In genomic region chr2:102025016-102025491, GRCh38 we compare ENCODE assay signal across 12 cellular contexts. TPM values are rescaled to one million over a fixed set of nuclear protein-coding genes. Genes with fewer than 3 reads are reported as not detected.
DNase-seq lines count a peak whose midpoint lies in the region; ATAC-seq, FAIRE-seq and TF ChIP-seq lines count a peak whose summit lies in the region.
"Had no signal": no experiment of that assay in that cellular context is flagged by ENCODE, and none has a peak within 500 bp of the region (broad histone marks: within the 10 kb centered on the region; RNA-seq: fewer than 3 reads in every experiment).

No MANE protein-coding gene starts in this region.

- H3K27ac Mint-ChIP-seq in T-helper 17 cell: peak overlapping the region; percentile 4

- H3K4me3 ChIP-seq in parathyroid adenoma (ENCODE audit: low read depth, low read length) (no peak overlapping the region), BE2C (ENCODE audit: low read depth, low read length) (no peak overlapping the region)

- peaks cover 24% of the 10 kb centered on the region for H3K4me1 Mint-ChIP-seq in T-helper 17 cell

- ATAC-seq in GM18861 (IDR thresholded peaks at IDR 0.05; ENCODE audit: unreplicated experiment) (peak; percentile 81), HG02642 (IDR thresholded peaks at IDR 0.05; ENCODE audit: poor library complexity, unreplicated experiment) (peak; percentile 62), T-helper 17 cell (no peak)

- peak overlapping the region; percentile 85 for H3K27ac ChIP-seq in parathyroid adenoma

- H3K9me3 ChIP-seq in T-helper 17 cell (ENCODE audit: control insufficient read depth, low read length, poor library complexity, severe bottlenecking): no peaks in the 10 kb centered on the region
- no peaks in the 10 kb centered on the region for H3K9me3 ChIP-seq in parathyroid adenoma (ENCODE audit: control insufficient read depth, low read length)
- H3K9me3 ChIP-seq in BE2C: no peaks in the 10 kb centered on the region

- H3K27me3 Mint-ChIP-seq in T-helper 17 cell: peaks cover 4% of the 10 kb centered on the region

- peaks cover 53% of the 10 kb centered on the region for H3K4me1 ChIP-seq in parathyroid adenoma
- no peaks in the 10 kb centered on the region for H3K4me1 ChIP-seq in BE2C

- no peaks in the 10 kb centered on the region for H3K36me3 ChIP-seq in parathyroid adenoma (ENCODE audit: control insufficient read depth, insufficient read depth, low read length)
- no peaks in the 10 kb centered on the region for H3K36me3 ChIP-seq in BE2C

- no peaks in the 10 kb centered on the region for H3K79me2 ChIP-seq in parathyroid adenoma

- H3K9ac ChIP-seq in parathyroid adenoma: no peak overlapping the region

- DNase-seq in T-helper 17 cell: no peak
- DNase-seq in stimulated activated CD4-positive, alpha-beta T cell treated with anti-CD3 and anti-CD28 coated beads, Interleukin-2, amount 100 ng/mL, for 48 hours: no peak
- DNase-seq in GM12892 (ENCODE audit: insufficient read length): no peak
- no peak for DNase-seq in BE2C
- DNase-seq in UCSD-AML1 (lab: John Stamatoyannopoulos, UW; ENCODE audit: unreplicated experiment): no peak
- DNase-seq: activated CD4-positive, CD25-positive, alpha-beta regulatory T cell treated with anti-CD3 and anti-CD28 coated beads, Interleukin-2, amount 50 U/mL, for 72 hours; effector memory CD4-positive, alpha-beta T cell; NCI-H187 had no signal

- peak overlapping the region; percentile 65 for H2AFZ ChIP-seq in parathyroid adenoma

- TF ChIP-seq CTCF in parathyroid adenoma (IDR thresholded peaks at IDR 0.05) (no peak), BE2C (IDR thresholded peaks at IDR 0.05; ENCODE audit: low read depth, low read length) (no peak)

- TF ChIP-seq POLR2A in GM12892 (IDR thresholded peaks at IDR 0.05; ENCODE audit: low read depth, low read length): no peak

- no peaks in the 10 kb centered on the region for H3K36me3 Mint-ChIP-seq in T-helper 17 cell (ENCODE audit: low read depth)

- H3K27me3 ChIP-seq in parathyroid adenoma (ENCODE audit: control insufficient read depth, insufficient read depth, low read length) (no peaks in the 10 kb centered on the region), BE2C (no peaks in the 10 kb centered on the region)

- FAIRE-seq in GM12892 (lab: Jason Lieb, UNC): no peak

- no peak overlapping the region for H3K4me3 Mint-ChIP-seq in T-helper 17 cell
- H3K4me3 Mint-ChIP-seq: neural crest cell had no signal

- peak overlapping the region; percentile 32 for H3K4me2 ChIP-seq in parathyroid adenoma (ENCODE audit: low read length)

RNA-seq across cellular contexts. Expression of gene IL1R2, which starts 33.3 kb away (rescaled TPM):
- total RNA-seq in T-helper 17 cell: 1 to 10 TPM; 1.1 to 1.9 TPM
- polyA plus RNA-seq in GM12892 (2012; ENCODE audit: missing spikeins): 1.1 TPM
- polyA plus RNA-seq in BE2C (2012; ENCODE audit: insufficient read depth, insufficient read length, low read depth): 0.57 TPM
- total RNA-seq: neural crest cell had no signal
